16 cellular contexts compared by ENCODE assay signal in the genomic region with DNA sequence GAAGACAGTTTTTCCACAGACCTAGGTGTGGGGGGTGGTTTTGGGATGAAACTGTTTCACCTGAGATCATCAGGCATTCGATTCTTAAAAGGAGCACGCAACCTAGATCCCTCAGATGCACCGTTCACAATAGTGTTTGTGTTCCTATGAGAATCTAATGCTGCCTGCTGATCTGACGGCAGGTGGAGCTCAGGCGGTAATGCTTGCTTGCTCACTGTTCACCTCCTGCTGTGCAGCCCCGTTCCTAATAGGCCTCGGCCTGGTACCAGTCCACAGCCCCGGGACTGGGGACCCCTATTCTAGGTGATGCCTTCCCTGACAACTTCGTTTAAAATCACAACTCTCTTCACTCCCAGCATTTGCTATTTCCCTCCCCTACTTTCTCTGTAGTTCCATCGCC.
"Had no signal": no experiment of that assay in that cellular context is flagged by ENCODE, and none has a peak within 500 bp of the region (broad histone marks: within the 10 kb centered on the region; RNA-seq: fewer than 3 reads in every experiment).

No MANE protein-coding gene starts in this region.

- H3K27ac ChIP-seq: adrenal gland, right atrium auricular region, thyroid gland, vagina had no signal

- H3K4me3 ChIP-seq: adrenal gland, lung, right atrium auricular region, thyroid gland, vagina had no signal

- DNase-seq: activated CD4-positive, alpha-beta T cell treated with anti-CD3 and anti-CD28 coated beads for 36 hours; activated CD8-positive, alpha-beta T cell treated with anti-CD3 and anti-CD28 coated beads for 36 hours; activated naive CD4-positive, alpha-beta T cell treated with anti-CD3 and anti-CD28 coated beads for 36 hours; adrenal gland; effector memory CD8-positive, alpha-beta T cell; immature natural killer cell; midbrain; small intestine; T1000; thyroid gland had no signal

- H3K9me3 Mint-ChIP-seq: activated CD8-positive, alpha-beta T cell treated with anti-CD3 and anti-CD28 coated beads for 36 hours; activated naive CD4-positive, alpha-beta T cell treated with anti-CD3 and anti-CD28 coated beads for 36 hours; activated T-helper 1 cell treated with anti-CD3 and anti-CD28 coated beads, Interleukin-12 subunit alpha, Interleukin-12 subunit beta, Interleukin-2, Interleukin-4 antibody, amounts not matched to agents 30 ng/mL and 10 ng/mL and 1 ng/mL, durations not matched to agents 14 hours and 24 hours and 36 hours; dendritic cell treated with granulocyte-macrophage colony-stimulating factor and Interleukin-4, amounts not matched to agents 40 ng/mL and 50 ng/mL, for 4 days; effector memory CD8-positive, alpha-beta T cell; stimulated activated effector memory CD8-positive, alpha-beta T cell treated with anti-CD3 and anti-CD28 coated beads, Interleukin-12 subunit alpha, Interleukin-12 subunit beta, amount 100 ng/mL, for 72 hours had no signal

- H3K36me3 Mint-ChIP-seq: immature natural killer cell had no signal

- H3K36me3 ChIP-seq: adrenal gland, right atrium auricular region, thyroid gland, vagina had no signal

- H3K4me1 ChIP-seq: adrenal gland, vagina had no signal

- H3K27me3 ChIP-seq: thyroid gland had no signal

- H3K9me3 ChIP-seq: adrenal gland, right atrium auricular region, thyroid gland, vagina had no signal

- H3K4me3 Mint-ChIP-seq: activated CD8-positive, alpha-beta T cell treated with anti-CD3 and anti-CD28 coated beads for 36 hours; activated naive CD4-positive, alpha-beta T cell treated with anti-CD3 and anti-CD28 coated beads for 36 hours; activated T-helper 1 cell treated with anti-CD3 and anti-CD28 coated beads, Interleukin-12 subunit alpha, Interleukin-12 subunit beta, Interleukin-2, Interleukin-4 antibody, amounts not matched to agents 30 ng/mL and 10 ng/mL and 1 ng/mL, durations not matched to agents 14 hours and 24 hours and 36 hours; dendritic cell treated with granulocyte-macrophage colony-stimulating factor and Interleukin-4, amounts not matched to agents 40 ng/mL and 50 ng/mL, for 4 days; stimulated activated effector memory CD8-positive, alpha-beta T cell treated with anti-CD3 and anti-CD28 coated beads, Interleukin-12 subunit alpha, Interleukin-12 subunit beta, amount 100 ng/mL, for 72 hours had no signal

- H3K27ac Mint-ChIP-seq: activated CD4-positive, alpha-beta T cell treated with anti-CD3 and anti-CD28 coated beads for 36 hours; activated CD8-positive, alpha-beta T cell treated with anti-CD3 and anti-CD28 coated beads for 36 hours; activated naive CD4-positive, alpha-beta T cell treated with anti-CD3 and anti-CD28 coated beads for 36 hours; activated T-helper 1 cell treated with anti-CD3 and anti-CD28 coated beads, Interleukin-12 subunit alpha, Interleukin-12 subunit beta, Interleukin-2, Interleukin-4 antibody, amounts not matched to agents 30 ng/mL and 10 ng/mL and 1 ng/mL, durations not matched to agents 14 hours and 24 hours and 36 hours; dendritic cell treated with granulocyte-macrophage colony-stimulating factor and Interleukin-4, amounts not matched to agents 40 ng/mL and 50 ng/mL, for 4 days; effector memory CD8-positive, alpha-beta T cell; immature natural killer cell; stimulated activated effector memory CD8-positive, alpha-beta T cell treated with anti-CD3 and anti-CD28 coated beads, Interleukin-12 subunit alpha, Interleukin-12 subunit beta, amount 100 ng/mL, for 72 hours had no signal
